Comparison of ENCODE assay signal across 19 cellular contexts in the genomic region with DNA sequence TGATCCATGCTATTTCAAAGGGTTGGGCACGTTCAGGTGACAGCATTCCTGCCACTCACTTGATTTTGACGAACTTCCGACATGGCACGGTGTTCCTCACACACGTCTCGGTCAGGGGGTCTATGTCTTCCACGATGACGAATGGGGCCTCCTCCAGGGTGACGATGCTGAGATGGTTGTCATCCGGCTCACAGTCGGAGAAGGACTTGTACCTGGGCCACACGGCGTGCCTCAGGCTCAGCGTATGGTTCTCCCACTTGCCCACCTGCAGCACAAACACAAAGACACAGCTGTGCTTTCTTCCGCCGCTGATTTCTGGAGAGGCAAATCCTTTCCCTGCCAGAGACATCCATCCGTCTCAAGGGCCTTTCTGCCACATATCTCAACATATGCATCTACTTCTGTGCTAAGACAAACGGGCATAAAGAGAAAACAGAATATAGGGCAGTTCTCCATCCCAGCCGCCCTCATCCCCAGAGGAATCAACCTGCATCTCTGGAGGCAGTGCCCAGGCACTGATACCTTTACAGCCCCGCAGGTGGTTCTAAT.
DNase-seq lines count a peak whose midpoint lies in the region; ATAC-seq and TF ChIP-seq lines count a peak whose summit lies in the region.
"Had no signal": no experiment of that assay in that cellular context is flagged by ENCODE, and none has a peak within 500 bp of the region (broad histone marks: within the 10 kb centered on the region; RNA-seq: fewer than 3 reads in every experiment).

No MANE protein-coding gene starts in this region.

- 87% methylated on average over 20 of the region's 20 CpGs for WGBS in esophagus muscularis mucosa

- no peaks in the 10 kb centered on the region for H3K27me3 ChIP-seq in H7 (ENCODE audit: control insufficient read depth, insufficient read depth, low read length)
- no peaks in the 10 kb centered on the region for H3K27me3 ChIP-seq in esophagus muscularis mucosa
- H3K27me3 ChIP-seq: BE2C had no signal

- no peak for TF ChIP-seq CTCF in esophagus muscularis mucosa (IDR thresholded peaks at IDR 0.05)

- H3K4me3 ChIP-seq in H7 (ENCODE audit: insufficient read depth, low read depth, low read length) (no peak overlapping the region), esophagus muscularis mucosa (no peak overlapping the region)

- no peak overlapping the region for H3K27ac ChIP-seq in esophagus muscularis mucosa (replicated peaks in 1 of 4)

- DNase-seq in DMS79 treated with DMSO at 0.1 percent for 48 hours (lab: John Stamatoyannopoulos, UW) (peak; percentile 29), H7 (peak; percentile 5), cerebellar cortex (ENCODE audit: low spot score) (peak; percentile 53), esophagus muscularis mucosa (ENCODE audit: extremely low spot score) (peak; percentile 60), ecto neural progenitor cell (ENCODE audit: low spot score) (no peak), NCI-H1048 (lab: John Stamatoyannopoulos, UW) (no peak)
- DNase-seq: ACHN; BE2C; CD4-positive, CD25-positive, alpha-beta regulatory T cell; CD8-positive, alpha-beta memory T cell; COR-L47; DMS 273 treated with DMSO at 0.1 percent for 48 hours; DMS53; GF-D8; HCEC 1CT; KBM-7 had no signal

- intact Hi-C loops in esophagus muscularis mucosa (cut with DNase I), result loop anchor here (10.0 kb wide), 1 partner anchor 335 kb away; a partner anchor contains a TSS

- no peak for TF ChIP-seq EP300 in esophagus muscularis mucosa (IDR thresholded peaks at IDR 0.05)

- no peak for TF ChIP-seq POLR2A in esophagus muscularis mucosa (IDR thresholded peaks at IDR 0.05; ENCODE audit: low read depth)

- ATAC-seq in GM19395 (IDR thresholded peaks at IDR 0.05; ENCODE audit: unreplicated experiment) (no peak), HG03025 (IDR thresholded peaks at IDR 0.05; ENCODE audit: low FRiP score, unreplicated experiment) (no peak)
- ATAC-seq: HepG2 had no signal

- peaks cover 3 to 8% (median 6%) of the 10 kb centered on the region in 4 donors for H3K4me1 ChIP-seq in esophagus muscularis mucosa
- H3K4me1 ChIP-seq: BE2C had no signal

- H3K36me3 ChIP-seq in H7 (replicated peaks; ENCODE audit: control insufficient read depth, insufficient read depth, low read length) (no peaks in the 10 kb centered on the region), esophagus muscularis mucosa (no peaks in the 10 kb centered on the region)
- H3K36me3 ChIP-seq: BE2C had no signal

- H3K9me3 ChIP-seq in esophagus muscularis mucosa, result no peaks in the 10 kb centered on the region
- H3K9me3 ChIP-seq: BE2C had no signal

Comparison
In these comparisons a context has a peak if more than half of its experiments do, and no peak if none do; other contexts are left out.
1. DNase-seq: peak in DMS79 treated with DMSO at 0.1 percent for 48 hours (single experiment), H7 (single experiment), cerebellar cortex (single experiment) and esophagus muscularis mucosa (single experiment); none in ecto neural progenitor cell (single experiment) and NCI-H1048 (single experiment).